In genomic region chr4:3485011-3485881, GRCh38 we compare ENCODE assay signal across 12 cellular contexts. TPM values are rescaled to one million over a fixed set of nuclear protein-coding genes. Genes with fewer than 3 reads are reported as not detected.
DNase-seq lines count a peak whose midpoint lies in the region; ATAC-seq and TF ChIP-seq lines count a peak whose summit lies in the region.
"Had no signal": no experiment of that assay in that cellular context is flagged by ENCODE, and none has a peak within 500 bp of the region (broad histone marks: within the 10 kb centered on the region; RNA-seq: fewer than 3 reads in every experiment).

No MANE protein-coding gene starts in this region.

- no peak overlapping the region for H3K27ac Mint-ChIP-seq in CD8-positive, alpha-beta memory T cell
- peak overlapping the region in 5 of 6 donors; percentile 88 to 98 (median 90) for H3K27ac Mint-ChIP-seq in naive B cell

- H3K9me3 ChIP-seq in CD8-positive, alpha-beta memory T cell (ENCODE audit: low read length), result no peaks in the 10 kb centered on the region
- no peaks in the 10 kb centered on the region for H3K9me3 ChIP-seq in mammary epithelial cell (replicated peaks; ENCODE audit: insufficient read depth, low read length)
- H3K9me3 ChIP-seq: adrenal gland, SJSA1 had no signal

- POLR2A ChIA-PET in CD8-positive, alpha-beta memory T cell (lab: Charles Lee), result no interaction called here

- H2AFZ ChIP-seq in mammary epithelial cell (ENCODE audit: low read depth, low read length), result peak overlapping the region; percentile 71

- H4K20me1 ChIP-seq in mammary epithelial cell (ENCODE audit: insufficient read depth, low read length), result no peaks in the 10 kb centered on the region

- CTCF ChIA-PET in CD8-positive, alpha-beta memory T cell (lab: Charles Lee), result no interaction called here
- CTCF ChIA-PET in mammary epithelial cell (lab: Charles Lee; ENCODE audit: low non-redundant PET), result interaction anchor here (0.6 kb wide), 1 partner anchor 396 kb away, joined by 3 read pairs; no protein-coding TSS in a partner anchor

- H3K27me3 Mint-ChIP-seq in CD8-positive, alpha-beta memory T cell, result peaks cover 17 to 26% of the 10 kb centered on the region in 2 donors
- peaks cover 4 to 10% (median 5%) of the 10 kb centered on the region in 3 donors for H3K27me3 Mint-ChIP-seq in naive B cell

- no peak for TF ChIP-seq CTCF in mammary epithelial cell (conservative IDR thresholded peaks at IDR 0.05 in 1 of 2, IDR thresholded peaks at IDR 0.05 in 1 of 2; ENCODE audit: extremely low read depth in 1 of 2, insufficient read depth in 1 of 2, low read depth in 1 of 2, low read length in 2 of 2)

- H3K36me3 Mint-ChIP-seq in CD8-positive, alpha-beta memory T cell, result no peaks in the 10 kb centered on the region
- peaks cover 0 to 4% of the 10 kb centered on the region in 2 donors for H3K36me3 Mint-ChIP-seq in naive B cell

- H3K36me3 ChIP-seq in CD8-positive, alpha-beta memory T cell (ENCODE audit: insufficient read depth, low read length), result no peaks in the 10 kb centered on the region
- no peaks in the 10 kb centered on the region for H3K36me3 ChIP-seq in mammary epithelial cell (ENCODE audit: insufficient read depth, low read length)
- H3K36me3 ChIP-seq: adrenal gland, SJSA1 had no signal

- intact Hi-C loops in mammary epithelial cell (cut with micrococcal nuclease), result loop anchor here (2.0 kb wide), 1 partner anchor 48 kb away; no protein-coding TSS in a partner anchor

- in situ Hi-C loops in KBM-7 (cut with MboI; ENCODE audit: low pct_unique_long_range_greater_than_20kb, low sequenced_read_pairs) (no loop called here), mammary epithelial cell (cut with MboI; ENCODE audit: low sequenced_read_pairs in 2 of 2) (no loop called here)

- peaks cover 41% of the 10 kb centered on the region for H3K79me2 ChIP-seq in mammary epithelial cell (ENCODE audit: insufficient read depth, low read length)

- dilution Hi-C loops in mammary epithelial cell (cut with HindIII; ENCODE audit: low sequenced_read_pairs), result no loop called here

- peaks cover 0 to 5% (median 0%) of the 10 kb centered on the region in 3 donors for H3K4me1 Mint-ChIP-seq in CD8-positive, alpha-beta memory T cell
- peaks cover 38 to 75% (median 56%) of the 10 kb centered on the region in 3 donors for H3K4me1 Mint-ChIP-seq in naive B cell

- peaks cover 13% of the 10 kb centered on the region for H3K27me3 ChIP-seq in CD8-positive, alpha-beta memory T cell (ENCODE audit: insufficient read depth, low read length, poor library complexity, severe bottlenecking)
- H3K27me3 ChIP-seq in mammary epithelial cell (ENCODE audit: insufficient read depth, low read length), result no peaks in the 10 kb centered on the region
- H3K27me3 ChIP-seq: SJSA1 had no signal

- H3K9ac ChIP-seq in mammary epithelial cell (ENCODE audit: insufficient read depth, low read length), result peak overlapping the region; percentile 45

- no peaks in the 10 kb centered on the region for H3K9me3 Mint-ChIP-seq in CD8-positive, alpha-beta memory T cell
- no peaks in the 10 kb centered on the region for H3K9me3 Mint-ChIP-seq in naive B cell

- BruUV-seq in mammary epithelial cell (replicated peaks; lab: Mats Ljungman, UMichigan), result TSS peak; percentile 66

- H3K4me3 ChIP-seq in CD8-positive, alpha-beta memory T cell (ENCODE audit: low read length), result no peak overlapping the region
- H3K4me3 ChIP-seq in mammary epithelial cell (replicated peaks in 1 of 3; ENCODE audit: insufficient read depth in 1 of 3, low read depth in 2 of 3, low read length in 3 of 3), result peak overlapping the region; percentile 60 to 66 (median 64)
- H3K4me3 ChIP-seq: adrenal gland, SJSA1 had no signal

- H3K4me3 Mint-ChIP-seq in CD8-positive, alpha-beta memory T cell, result peak overlapping the region in 5 of 7 donors; percentile 38 to 87 (median 54)
- peak overlapping the region; percentile 74 to 87 (median 81) for H3K4me3 Mint-ChIP-seq in naive B cell

- H3K4me1 ChIP-seq in CD8-positive, alpha-beta memory T cell (ENCODE audit: insufficient read depth, low read length), result peaks cover 5% of the 10 kb centered on the region
- peaks cover 41% of the 10 kb centered on the region for H3K4me1 ChIP-seq in mammary epithelial cell (ENCODE audit: insufficient read depth, low read length)
- H3K4me1 ChIP-seq: adrenal gland had no signal

- 16% methylated on average over 14 of the region's 38 CpGs for WGBS in mammary epithelial cell (ENCODE audit: low coverage, missing lambda C conversion rate)

- peak; percentile 56 to 65 for ATAC-seq in naive B cell (ENCODE audit: low read depth in 2 of 2)
- no peak for ATAC-seq in HG03280 (IDR thresholded peaks at IDR 0.05; ENCODE audit: unreplicated experiment)

- H3K4me2 ChIP-seq in mammary epithelial cell (ENCODE audit: insufficient read depth, low read depth, low read length), result peak overlapping the region; percentile 98

- no peak overlapping the region for H3K27ac ChIP-seq in CD8-positive, alpha-beta memory T cell (ENCODE audit: low read depth, low read length)
- peak overlapping the region; percentile 78 for H3K27ac ChIP-seq in mammary epithelial cell (ENCODE audit: insufficient read depth, low read depth, low read length)
- H3K27ac ChIP-seq: adrenal gland, SJSA1 had no signal

- DNase-seq in CD8-positive, alpha-beta memory T cell, result no peak
- DNase-seq in KBM-7 (peak; percentile 48), mammary epithelial cell (peak; percentile 23), naive B cell (peak; percentile 74), epidermal melanocyte (ENCODE audit: insufficient read length, low spot score) (no peak), GF-D8 (lab: John Stamatoyannopoulos, UW) (no peak), DMS 273 treated with DMSO at 0.1 percent for 48 hours (lab: John Stamatoyannopoulos, UW) (no peak)
- DNase-seq: NCI-H1436 treated with DMSO at 0.1 percent for 48 hours had no signal

RNA-seq across cellular contexts. Expression of gene DOK7, which starts 22.1 kb away (rescaled TPM):
- total RNA-seq in CD8-positive, alpha-beta memory T cell, result not detected
- polyA plus RNA-seq in CD8-positive, alpha-beta memory T cell, result not detected
- 10 to 100 TPM; 10.6 to 19.3 TPM for total RNA-seq in mammary epithelial cell
- polyA plus RNA-seq in mammary epithelial cell (2.8 TPM), naive B cell (ENCODE audit: low read depth in 6 of 6) (1 to 10 TPM; 1.8 to 6.0 (median 4.3) TPM)
- polyA minus RNA-seq in mammary epithelial cell, result 5.2 TPM
- total RNA-seq: activated CD8-positive, alpha-beta memory T cell treated with anti-CD3 and anti-CD28 coated beads for 36 hours had no signal

RNA-seq across cellular contexts. Expression of gene HGFAC, which starts 43.5 kb away (rescaled TPM):
- not detected for total RNA-seq in CD8-positive, alpha-beta memory T cell
- polyA plus RNA-seq in CD8-positive, alpha-beta memory T cell, result not detected
- not detected for total RNA-seq in mammary epithelial cell
- not detected for polyA plus RNA-seq in mammary epithelial cell
- not detected for polyA minus RNA-seq in mammary epithelial cell
- polyA plus RNA-seq in naive B cell (ENCODE audit: low read depth in 6 of 6), result not detected
- total RNA-seq: activated CD8-positive, alpha-beta memory T cell treated with anti-CD3 and anti-CD28 coated beads for 36 hours had no signal

RNA-seq across cellular contexts. Expression of gene LRPAP1, which starts 47.0 kb away (rescaled TPM):
- total RNA-seq in CD8-positive, alpha-beta memory T cell, result 10 to 100 TPM; 89.0 to 94.9 TPM
- polyA plus RNA-seq in CD8-positive, alpha-beta memory T cell, result 140 TPM
- total RNA-seq in mammary epithelial cell, result 100 to 1,000 TPM; 121 to 140 TPM
- 139 TPM for polyA plus RNA-seq in mammary epithelial cell
- 10.5 TPM for polyA minus RNA-seq in mammary epithelial cell
- polyA plus RNA-seq in naive B cell (ENCODE audit: low read depth in 6 of 6), result 100 to 1,000 TPM in 2 of 6 donors, 10 to 100 TPM in 4; 93.5 to 120 (median 96.2) TPM

Comparison
In these comparisons a context has a peak if more than half of its experiments do, and no peak if none do; other contexts are left out.
1. DNase-seq: peak in KBM-7 (single experiment), mammary epithelial cell (single experiment) and naive B cell (single experiment); none in CD8-positive, alpha-beta memory T cell (0 of 5), epidermal melanocyte (single experiment), GF-D8 (single experiment) and DMS 273 treated with DMSO at 0.1 percent for 48 hours (single experiment).
2. H3K27ac Mint-ChIP-seq: peak in naive B cell (5 of 6); none in CD8-positive, alpha-beta memory T cell (0 of 8).